In genomic region chr5:65722575-65723424, GRCh38 we compare ENCODE assay signal across 8 cellular contexts. TPM values are rescaled to one million over a fixed set of nuclear protein-coding genes. Genes with fewer than 3 reads are reported as not detected.
DNase-seq lines count a peak whose midpoint lies in the region; ATAC-seq and TF ChIP-seq lines count a peak whose summit lies in the region.

No MANE protein-coding gene starts in this region.

- H3K27me3 ChIP-seq in HUES64 (ENCODE audit: insufficient read depth, low read length) (no peaks in the 10 kb centered on the region), RWPE2 (ENCODE audit: insufficient read depth, poor library complexity, severe bottlenecking) (no peaks in the 10 kb centered on the region)

- peaks cover 20% of the 10 kb centered on the region for H3K4me1 Mint-ChIP-seq in activated CD4-positive, alpha-beta T cell treated with anti-CD3 and anti-CD28 coated beads for 36 hours
- peaks cover 19% of the 10 kb centered on the region for H3K4me1 Mint-ChIP-seq in stimulated activated effector memory CD8-positive, alpha-beta T cell treated with anti-CD3 and anti-CD28 coated beads, Interleukin-12 subunit alpha, Interleukin-12 subunit beta, amount 100 ng/mL, for 72 hours

- peaks cover 7% of the 10 kb centered on the region for H3K36me3 Mint-ChIP-seq in activated CD4-positive, alpha-beta T cell treated with anti-CD3 and anti-CD28 coated beads for 36 hours (ENCODE audit: low read depth)
- H3K36me3 Mint-ChIP-seq in stimulated activated effector memory CD8-positive, alpha-beta T cell treated with anti-CD3 and anti-CD28 coated beads, Interleukin-12 subunit alpha, Interleukin-12 subunit beta, amount 100 ng/mL, for 72 hours = peaks cover 23% of the 10 kb centered on the region

- H3K4me3 ChIP-seq in HUES64 (ENCODE audit: low read length) (peak overlapping the region; percentile 80), RWPE2 (ENCODE audit: severe bottlenecking) (peak overlapping the region; percentile 94)

- POLR2A ChIA-PET in activated CD4-positive, alpha-beta T cell treated with anti-CD3 and anti-CD28 coated beads for 36 hours (lab: Charles Lee) = interaction anchor here (0.6 kb wide), 1 partner anchor 1169 kb away, joined by 3 read pairs; no protein-coding TSS in a partner anchor

- intact Hi-C loops in activated CD4-positive, alpha-beta T cell treated with anti-CD3 and anti-CD28 coated beads for 36 hours (cut with DNase I, micrococcal nuclease) = loop anchor here in 1 of 2 experiments (1.0 kb wide), 5 partner anchors 98 to 448 kb away; partner anchors contain the start of genes CENPK, ERBIN, PPWD1 and SREK1

- peak overlapping the region; percentile 94 for H3K4me3 Mint-ChIP-seq in activated CD4-positive, alpha-beta T cell treated with anti-CD3 and anti-CD28 coated beads for 36 hours
- peak overlapping the region; percentile 88 for H3K4me3 Mint-ChIP-seq in stimulated activated effector memory CD8-positive, alpha-beta T cell treated with anti-CD3 and anti-CD28 coated beads, Interleukin-12 subunit alpha, Interleukin-12 subunit beta, amount 100 ng/mL, for 72 hours

- H3K9me3 Mint-ChIP-seq in activated CD4-positive, alpha-beta T cell treated with anti-CD3 and anti-CD28 coated beads for 36 hours (ENCODE audit: low read depth) = no peaks in the 10 kb centered on the region
- no peaks in the 10 kb centered on the region for H3K9me3 Mint-ChIP-seq in stimulated activated effector memory CD8-positive, alpha-beta T cell treated with anti-CD3 and anti-CD28 coated beads, Interleukin-12 subunit alpha, Interleukin-12 subunit beta, amount 100 ng/mL, for 72 hours

- no peak for ATAC-seq in activated CD4-positive, alpha-beta T cell treated with anti-CD3 and anti-CD28 coated beads for 36 hours
- ATAC-seq in RWPE2 (ENCODE audit: low read depth) (peak; percentile 48), GM18861 (IDR thresholded peaks at IDR 0.05; ENCODE audit: unreplicated experiment) (no peak)
- no peak for ATAC-seq in stimulated activated effector memory CD8-positive, alpha-beta T cell treated with anti-CD3 and anti-CD28 coated beads, Interleukin-12 subunit alpha, Interleukin-12 subunit beta, amount 100 ng/mL, for 72 hours

- H3K27ac ChIP-seq in HUES64 (ENCODE audit: low read depth, low read length) = peak overlapping the region; percentile 47
- H3K27ac ChIP-seq in RWPE2 (ENCODE audit: poor library complexity, severe bottlenecking) = peak overlapping the region; percentile 66
- peak overlapping the region; percentile 76 for H3K27ac ChIP-seq in cingulate gyrus (ENCODE audit: low read depth, low read length)

- WGBS in HUES64 = 1% methylated on average over 29 of the region's 29 CpGs

- TF ChIP-seq CTCF in RWPE2 (IDR thresholded peaks at IDR 0.05; ENCODE audit: poor library complexity, severe bottlenecking) = no peak

- H3K36me3 ChIP-seq in HUES64 (ENCODE audit: insufficient read depth, low read length) (peaks cover 7% of the 10 kb centered on the region), RWPE2 (ENCODE audit: low read depth) (peaks cover 13% of the 10 kb centered on the region; the same call in 1 of the 2 replicates)

- peaks cover 15% of the 10 kb centered on the region for H3K4me1 ChIP-seq in HUES64 (ENCODE audit: insufficient read depth, low read length)
- peaks cover 23% of the 10 kb centered on the region for H3K4me1 ChIP-seq in RWPE2 (ENCODE audit: insufficient read depth, poor library complexity, severe bottlenecking)

- CTCF ChIA-PET in activated CD4-positive, alpha-beta T cell treated with anti-CD3 and anti-CD28 coated beads for 36 hours (lab: Charles Lee) = interaction anchor here (0.7 to 1.7 kb wide), 4 partner anchors 13 to 430 kb away, joined by 3 to 5 read pairs (median 4); no protein-coding TSS in a partner anchor

- H3K9ac ChIP-seq in HUES64 (ENCODE audit: low read depth, low read length) = peak overlapping the region; percentile 92

- DNase-seq in activated CD4-positive, alpha-beta T cell treated with anti-CD3 and anti-CD28 coated beads for 36 hours = peak; percentile 12
- DNase-seq in activated CD4-positive, alpha-beta T cell treated with anti-CD3 and anti-CD28 coated beads for 4 hours = no peak
- DNase-seq in RWPE2 (ENCODE audit: low spot score) (no peak), kidney glomerular epithelial cell (lab: John Stamatoyannopoulos, UW) (peak; percentile 50)
- DNase-seq in stimulated activated effector memory CD8-positive, alpha-beta T cell treated with anti-CD3 and anti-CD28 coated beads, Interleukin-12 subunit alpha, Interleukin-12 subunit beta, amount 100 ng/mL, for 72 hours (ENCODE audit: low spot score in 2 of 2) = no peak

- no peaks in the 10 kb centered on the region for H3K9me3 ChIP-seq in HUES64 (ENCODE audit: insufficient read depth, low read depth, low read length)
- H3K9me3 ChIP-seq in RWPE2 (ENCODE audit: severe bottlenecking) = no peaks in the 10 kb centered on the region

- H3K27me3 Mint-ChIP-seq in activated CD4-positive, alpha-beta T cell treated with anti-CD3 and anti-CD28 coated beads for 36 hours = no peaks in the 10 kb centered on the region

- H3K27ac Mint-ChIP-seq in activated CD4-positive, alpha-beta T cell treated with anti-CD3 and anti-CD28 coated beads for 36 hours = peak overlapping the region; percentile 92
- peak overlapping the region; percentile 89 for H3K27ac Mint-ChIP-seq in stimulated activated effector memory CD8-positive, alpha-beta T cell treated with anti-CD3 and anti-CD28 coated beads, Interleukin-12 subunit alpha, Interleukin-12 subunit beta, amount 100 ng/mL, for 72 hours

RNA-seq across cellular contexts. Expression of gene NLN, which starts 0.8 kb away (rescaled TPM):
- total RNA-seq in activated CD4-positive, alpha-beta T cell treated with anti-CD3 and anti-CD28 coated beads for 36 hours = 10 to 100 TPM; 30.9 to 33.8 TPM
- polyA plus RNA-seq in HUES64 (2013, experiment 1 of 2) = 72.1 TPM
- polyA plus RNA-seq in HUES64 (2013, experiment 2 of 2) = 69.7 TPM

RNA-seq across cellular contexts. Expression of gene SGTB, which starts 0.9 kb away (rescaled TPM):
- total RNA-seq in activated CD4-positive, alpha-beta T cell treated with anti-CD3 and anti-CD28 coated beads for 36 hours = 10 to 100 TPM; 18.0 TPM
- 5.7 TPM for polyA plus RNA-seq in HUES64 (2013, experiment 1 of 2)
- 6.0 TPM for polyA plus RNA-seq in HUES64 (2013, experiment 2 of 2)

Comparison
In these comparisons a context has a peak if more than half of its experiments do, and no peak if none do; other contexts are left out.
1. DNase-seq: peak in activated CD4-positive, alpha-beta T cell treated with anti-CD3 and anti-CD28 coated beads for 36 hours (single experiment) and kidney glomerular epithelial cell (single experiment); none in activated CD4-positive, alpha-beta T cell treated with anti-CD3 and anti-CD28 coated beads for 4 hours (0 of 2), RWPE2 (single experiment) and stimulated activated effector memory CD8-positive, alpha-beta T cell treated with anti-CD3 and anti-CD28 coated beads, Interleukin-12 subunit alpha, Interleukin-12 subunit beta, amount 100 ng/mL, for 72 hours (0 of 2).
2. Peak in every context shown above with its lines, with median percentiles within 50 percentile points of each other: H3K27ac ChIP-seq.